In the genomic region with DNA sequence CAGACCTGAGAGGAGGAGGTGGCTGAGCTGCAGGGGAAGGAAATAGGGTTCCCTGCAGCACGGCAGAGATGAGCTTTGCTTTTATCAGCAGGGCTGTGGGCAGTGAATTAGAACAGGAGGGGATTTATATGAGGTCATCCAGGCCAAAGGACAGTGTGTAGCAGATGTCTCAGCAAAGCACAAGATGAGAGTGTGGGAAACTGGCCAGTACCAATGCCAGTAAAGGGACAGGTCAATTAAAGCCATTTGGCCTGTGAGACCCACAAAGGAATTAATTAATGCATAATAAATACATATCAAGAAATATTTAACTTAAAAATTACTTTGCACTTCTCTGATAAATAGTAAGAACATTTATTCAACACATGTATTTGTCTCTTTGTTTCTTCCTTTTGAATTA, we compare ENCODE assay signal across 3 cellular contexts. TPM values are rescaled to one million over a fixed set of nuclear protein-coding genes. Genes with fewer than 3 reads are reported as not detected.
"Had no signal": no experiment of that assay in that cellular context is flagged by ENCODE, and none has a peak within 500 bp of the region (broad histone marks: within the 10 kb centered on the region; RNA-seq: fewer than 3 reads in every experiment).

A gene with protein sequence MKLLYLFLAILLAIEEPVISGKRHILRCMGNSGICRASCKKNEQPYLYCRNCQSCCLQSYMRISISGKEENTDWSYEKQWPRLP (minus strand): TSS at position 101 of the 400 bp plus-strand sequence. CDS start 107 bp downstream, outside the sequence.

- DNase-seq: GDM1, GF-D8 had no signal

- H3K4me3 ChIP-seq: GM12878 had no signal

- ATAC-seq: GM12878 had no signal

RNA-seq across cellular contexts. Expression of the gene that starts here (rescaled TPM):
- total RNA-seq: GM12878 had no signal
- polyA plus RNA-seq: GM12878 had no signal
